12 cellular contexts compared by ENCODE assay signal in the genomic region with DNA sequence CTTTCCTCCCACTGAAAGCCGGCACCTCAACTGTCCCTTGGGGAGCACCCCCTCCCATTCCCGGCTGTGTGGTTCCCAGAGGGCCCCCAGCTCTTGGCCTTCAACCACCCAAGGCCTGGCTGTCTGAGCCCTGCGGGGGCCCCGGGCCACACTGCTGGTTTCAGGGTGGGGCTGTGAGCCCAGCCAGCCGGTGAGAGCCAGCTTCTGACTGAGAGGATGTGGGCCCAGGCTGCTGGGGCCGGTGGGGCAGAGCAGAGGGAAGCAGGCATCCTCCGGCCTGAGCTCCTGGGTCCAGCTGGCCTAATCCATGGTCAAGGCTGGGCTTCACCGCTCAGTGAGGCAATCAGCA. TPM values are rescaled to one million over a fixed set of nuclear protein-coding genes. Genes with fewer than 3 reads are reported as not detected.
A peak's percentile ranks its signal among the peaks of the same experiment; 100 is the strongest.
DNase-seq lines count a peak whose midpoint lies in the region; ATAC-seq, FAIRE-seq and TF ChIP-seq lines count a peak whose summit lies in the region.
"Had no signal": no experiment of that assay in that cellular context is flagged by ENCODE, and none has a peak within 500 bp of the region (broad histone marks: within the 10 kb centered on the region; RNA-seq: fewer than 3 reads in every experiment).

No MANE protein-coding gene starts in this region.

- H3K4me1 ChIP-seq in HepG2 (ENCODE audit: insufficient read depth, low read length) (peaks cover 57% of the 10 kb centered on the region), right lobe of liver (peaks cover 0 to 12% (median 2%) of the 10 kb centered on the region in 4 donors), colonic mucosa (peaks cover 20% of the 10 kb centered on the region), neural progenitor cell (peaks cover 24% of the 10 kb centered on the region)

- peaks cover 23% of the 10 kb centered on the region for H3F3A ChIP-seq in neural progenitor cell (ENCODE audit: low read depth)

- POLR2A ChIA-PET in HepG2 (lab: Yijun Ruan, JAX): interaction anchor here (0.6 to 4.6 kb wide), 21 partner anchors 10 to 857 kb away, joined by 3 to 51 read pairs (median 6); partner anchors contain the start of genes CANT1, ENGASE and USP36

- WGBS in HepG2 (ENCODE audit: low lambda C conversion rate): 9% methylated on average over 7 of the region's 8 CpGs
- WGBS in right lobe of liver (ENCODE audit: insufficient coverage, low coverage, low lambda C conversion rate, missing lambda C conversion rate): 100% methylated on average over 1 of the region's 8 CpGs

- CTCF ChIA-PET in HepG2 (lab: Yijun Ruan, JAX; ENCODE audit: low intra/inter-chr PET ratio, low total read pairs): interaction anchor here (0.9 kb wide), 1 partner anchor 9 kb away, joined by 4 read pairs; no protein-coding TSS in a partner anchor

- no peaks in the 10 kb centered on the region for H3K27me3 Mint-ChIP-seq in neural progenitor cell (ENCODE audit: insufficient read depth, low read depth)

- in situ Hi-C loops in HepG2 (cut with HindIII; ENCODE audit: extremely low pct_ligation_motif_present, low pct_unique_long_range_greater_than_20kb): no loop called here

- H3K4me2 ChIP-seq in HepG2 (ENCODE audit: low read depth, low read length): peak overlapping the region; percentile 96
- no peak overlapping the region for H3K4me2 ChIP-seq in neural progenitor cell

- TF ChIP-seq EP300 in HepG2 (IDR thresholded peaks at IDR 0.05; ENCODE audit: low read depth in 2 of 2, low read length in 2 of 2) (0 out of 4 replicates have a peak, but pooled peaks of 1 of the 2 experiments have one; percentile 35), HepG2 (CRISPR knock-in tag; IDR thresholded peaks at IDR 0.05; ENCODE audit: borderline replicate concordance) (no peak)

- no TSS peak for BruUV-seq in HepG2 (replicated peaks; lab: Mats Ljungman, UMichigan)

- no peaks in the 10 kb centered on the region for H3K9me3 ChIP-seq in HepG2 (ENCODE audit: low read length)
- H3K9me3 ChIP-seq in right lobe of liver: no peaks in the 10 kb centered on the region
- H3K9me3 ChIP-seq in colonic mucosa: no peaks in the 10 kb centered on the region
- H3K9me3 ChIP-seq in neural progenitor cell (ENCODE audit: low read depth): no peaks in the 10 kb centered on the region

- DNase-seq in HepG2 (ENCODE audit: low spot score) (no peak), right lobe of liver (no peak), colonic mucosa (no peak), neural progenitor cell (ENCODE audit: low spot score) (no peak), NCI-H187 (lab: John Stamatoyannopoulos, UW) (no peak), germinal center (ENCODE audit: low spot score) (no peak)
- DNase-seq: foreskin fibroblast; stimulated activated CD4-positive, alpha-beta T cell treated with anti-CD3 and anti-CD28 coated beads, Interleukin-12 subunit alpha, Interleukin-12 subunit beta, amount 100 ng/mL, for 4 hours had no signal

- no peak for FAIRE-seq in HepG2 (lab: Jason Lieb, UNC)
- FAIRE-seq: islet of Langerhans had no signal

- ATAC-seq in HepG2 (peak; percentile 35), right lobe of liver (no peak), GM21515 (IDR thresholded peaks at IDR 0.05; ENCODE audit: unreplicated experiment) (no peak), HG03280 (IDR thresholded peaks at IDR 0.05; ENCODE audit: unreplicated experiment) (no peak)

- TF ChIP-seq RAD21 in HepG2 (CRISPR knock-in tag; IDR thresholded peaks at IDR 0.05): no peak

- no peaks in the 10 kb centered on the region for H3K36me3 Mint-ChIP-seq in neural progenitor cell

- peak overlapping the region; percentile 73 to 84 (median 81); a peak in 5 of 6 replicates for H3K4me3 ChIP-seq in HepG2 (replicated peaks in 1 of 3; ENCODE audit: insufficient read depth in 1 of 3, low read depth in 2 of 3, low read length in 3 of 3)
- H3K4me3 ChIP-seq in right lobe of liver: no peak overlapping the region
- H3K4me3 ChIP-seq in colonic mucosa: no peak overlapping the region
- no peak overlapping the region for H3K4me3 ChIP-seq in neural progenitor cell

- H3K9ac ChIP-seq in HepG2 (ENCODE audit: insufficient read depth, low read depth, low read length) (peak overlapping the region; percentile 90), colonic mucosa (ENCODE audit: low read depth in 2 of 2, low read length in 2 of 2) (peak overlapping the region; percentile 62 to 83), neural progenitor cell (no peak overlapping the region)

- H3K4me3 Mint-ChIP-seq in neural progenitor cell: no peak overlapping the region

- H3K4me1 Mint-ChIP-seq in neural progenitor cell: peaks cover 17% of the 10 kb centered on the region

- H3K9me3 Mint-ChIP-seq in neural progenitor cell: no peaks in the 10 kb centered on the region
- H3K9me3 Mint-ChIP-seq: T-helper 1 cell treated with Interleukin-12 subunit alpha and Interleukin-12 subunit beta and Interleukin-4 antibody, amounts not matched to agents 30 μg/mL and 1 μg/mL, for 36 hours had no signal

- H3K27me3 ChIP-seq in HepG2 (ENCODE audit: control insufficient read depth in 1 of 2, insufficient read depth in 2 of 2, low read length in 2 of 2): no peaks in the 10 kb centered on the region; a peak in 1 of 5 replicates
- no peaks in the 10 kb centered on the region for H3K27me3 ChIP-seq in right lobe of liver
- no peaks in the 10 kb centered on the region for H3K27me3 ChIP-seq in colonic mucosa
- no peaks in the 10 kb centered on the region for H3K27me3 ChIP-seq in neural progenitor cell

- no peak overlapping the region for H2AFZ ChIP-seq in HepG2 (ENCODE audit: low read length)
- H2AFZ ChIP-seq in neural progenitor cell (replicated peaks): no peak overlapping the region

- H4K20me1 ChIP-seq in HepG2 (ENCODE audit: insufficient read depth, low read length) (peaks cover 14% of the 10 kb centered on the region; the same call in 1 of the 2 replicates), neural progenitor cell (ENCODE audit: low read depth) (no peaks in the 10 kb centered on the region)

- TF ChIP-seq CTCF in HepG2 (CRISPR knock-in tag; IDR thresholded peaks at IDR 0.05) (no peak), right lobe of liver (IDR thresholded peaks at IDR 0.05) (no peak), colonic mucosa (IDR thresholded peaks at IDR 0.05) (no peak), neural progenitor cell (IDR thresholded peaks at IDR 0.05) (no peak)

- intact Hi-C loops in HepG2 (cut with micrococcal nuclease; ENCODE audit: unreplicated experiment) (loop anchor here (2.0 kb wide), 1 partner anchor 28 kb away; the partner anchor contains the start of gene CANT1), right lobe of liver (cut with DNase I) (no loop called here), colonic mucosa (cut with DNase I) (no loop called here)

- no peak overlapping the region for H3K27ac Mint-ChIP-seq in neural progenitor cell

- peak overlapping the region; percentile 88 for H3K27ac ChIP-seq in HepG2 (ENCODE audit: extremely low read length, insufficient read depth, low read length)
- no peak overlapping the region for H3K27ac ChIP-seq in right lobe of liver
- peak overlapping the region; percentile 76 for H3K27ac ChIP-seq in colonic mucosa
- peak overlapping the region; percentile 27 for H3K27ac ChIP-seq in neural progenitor cell

- peaks cover 6 to 23% of the 10 kb centered on the region in 2 experiments for H3K36me3 ChIP-seq in HepG2 (replicated peaks in 1 of 2; ENCODE audit: control insufficient read depth in 1 of 2, insufficient read depth in 2 of 2, low read length in 2 of 2)
- H3K36me3 ChIP-seq in right lobe of liver: no peaks in the 10 kb centered on the region
- H3K36me3 ChIP-seq in colonic mucosa: no peaks in the 10 kb centered on the region
- no peaks in the 10 kb centered on the region for H3K36me3 ChIP-seq in neural progenitor cell

- TF ChIP-seq POLR2A in HepG2 (IDR thresholded peaks at IDR 0.05; ENCODE audit: insufficient read depth in 1 of 2, low read depth in 2 of 2, low read length in 2 of 2) (no peak), right lobe of liver (IDR thresholded peaks at IDR 0.05) (no peak)

- H3K79me2 ChIP-seq in HepG2 (ENCODE audit: insufficient read depth, low read length) (peaks cover 23% of the 10 kb centered on the region), neural progenitor cell (ENCODE audit: low read depth) (peaks cover 13% of the 10 kb centered on the region)

RNA-seq across cellular contexts. Expression of gene LGALS3BP, which starts 0.9 kb away (rescaled TPM):
- total RNA-seq in HepG2 (2016; rRNA removed; fragmentation: Illumina TruSeq; extraction: Trizol) (116 and 332 TPM in 2 replicates), right lobe of liver (100 to 1,000 TPM in 4 of 6 experiments, 10 to 100 TPM in 2; 82.8 to 257 (median 121) TPM), colonic mucosa (100 to 1,000 TPM; 635 to 674 TPM), neural progenitor cell (ENCODE audit: low replicate concordance) (17.5 and 64.3 TPM in 2 replicates)
- total RNA-seq in HepG2 (2016; cell fraction: cytosol; rRNA removed; fragmentation: Illumina TruSeq; extraction: Trizol; ENCODE audit: low read depth): 62.3 and 63.4 TPM in 2 replicates
- total RNA-seq in HepG2 (2016; cell fraction: insoluble cytoplasmic fraction; rRNA removed; fragmentation: Illumina TruSeq; extraction: Trizol): 116 and 342 TPM in 2 replicates
- 57.6 and 60.1 TPM in 2 replicates for total RNA-seq in HepG2 (2016; cell fraction: membrane; rRNA removed; fragmentation: Illumina TruSeq; extraction: Trizol)
- 311 and 384 TPM in 2 replicates for total RNA-seq in HepG2 (2016; cell fraction: nucleus; rRNA removed; fragmentation: Illumina TruSeq; extraction: Trizol)
- 137 and 185 TPM in 2 replicates for polyA plus RNA-seq in HepG2 (2011; rRNA removed)
- polyA plus RNA-seq in HepG2 (2011; cell fraction: cytosol; rRNA removed): 89.4 and 111 TPM in 2 replicates
- polyA plus RNA-seq in HepG2 (2011; cell fraction: nucleus; rRNA removed): 667 and 704 TPM in 2 replicates
- 341 and 458 TPM in 2 replicates for polyA plus RNA-seq in HepG2 (2012)
- polyA plus RNA-seq in HepG2 (2016; cell fraction: cytosol; fragmentation: Illumina TruSeq; extraction: Trizol; ENCODE audit: low read depth): 36.8 and 37.2 TPM in 2 replicates
- polyA plus RNA-seq in HepG2 (2016; cell fraction: insoluble cytoplasmic fraction; fragmentation: Illumina TruSeq; extraction: Trizol; ENCODE audit: low read depth): 103 and 140 TPM in 2 replicates
- 41.5 and 48.5 TPM in 2 replicates for polyA plus RNA-seq in HepG2 (2016; cell fraction: membrane; fragmentation: Illumina TruSeq; extraction: Trizol; ENCODE audit: low read depth)
- 669 and 711 TPM in 2 replicates for polyA plus RNA-seq in HepG2 (2016; cell fraction: nucleus; fragmentation: Illumina TruSeq; extraction: Trizol; ENCODE audit: insufficient read depth, low read depth)
- 165 and 565 TPM in 2 replicates for polyA minus RNA-seq in HepG2 (2011; rRNA and poly(A)+ RNA removed; ENCODE audit: low replicate concordance)
- 316 and 377 TPM in 2 replicates for polyA minus RNA-seq in HepG2 (2011; cell fraction: cytosol; rRNA and poly(A)+ RNA removed)
- polyA minus RNA-seq in HepG2 (2011; cell fraction: nucleus; rRNA and poly(A)+ RNA removed): 112 and 148 TPM in 2 replicates

RNA-seq across cellular contexts. Expression of gene CANT1, which starts 29.0 kb away (rescaled TPM):
- 24.9 and 34.1 TPM in 2 replicates for total RNA-seq in HepG2 (2016; rRNA removed; fragmentation: Illumina TruSeq; extraction: Trizol)
- total RNA-seq in HepG2 (2016; cell fraction: cytosol; rRNA removed; fragmentation: Illumina TruSeq; extraction: Trizol; ENCODE audit: low read depth): 4.7 and 7.2 TPM in 2 replicates
- 22.7 and 35.6 TPM in 2 replicates for total RNA-seq in HepG2 (2016; cell fraction: insoluble cytoplasmic fraction; rRNA removed; fragmentation: Illumina TruSeq; extraction: Trizol)
- 18.3 and 22.7 TPM in 2 replicates for total RNA-seq in HepG2 (2016; cell fraction: membrane; rRNA removed; fragmentation: Illumina TruSeq; extraction: Trizol)
- 34.4 and 36.1 TPM in 2 replicates for total RNA-seq in HepG2 (2016; cell fraction: nucleus; rRNA removed; fragmentation: Illumina TruSeq; extraction: Trizol)
- 42.1 and 42.6 TPM in 2 replicates for polyA plus RNA-seq in HepG2 (2011; rRNA removed)
- polyA plus RNA-seq in HepG2 (2011; cell fraction: cytosol; rRNA removed): 32.0 and 42.2 TPM in 2 replicates
- 39.8 and 43.1 TPM in 2 replicates for polyA plus RNA-seq in HepG2 (2011; cell fraction: nucleus; rRNA removed)
- 25.0 and 32.7 TPM in 2 replicates for polyA plus RNA-seq in HepG2 (2012)
- polyA plus RNA-seq in HepG2 (2016; cell fraction: cytosol; fragmentation: Illumina TruSeq; extraction: Trizol; ENCODE audit: low read depth): 5.6 TPM in 2 replicates
- polyA plus RNA-seq in HepG2 (2016; cell fraction: insoluble cytoplasmic fraction; fragmentation: Illumina TruSeq; extraction: Trizol; ENCODE audit: low read depth): 23.0 and 24.4 TPM in 2 replicates
- 13.8 and 16.2 TPM in 2 replicates for polyA plus RNA-seq in HepG2 (2016; cell fraction: membrane; fragmentation: Illumina TruSeq; extraction: Trizol; ENCODE audit: low read depth)
- 44.9 and 45.4 TPM in 2 replicates for polyA plus RNA-seq in HepG2 (2016; cell fraction: nucleus; fragmentation: Illumina TruSeq; extraction: Trizol; ENCODE audit: insufficient read depth, low read depth)
- polyA minus RNA-seq in HepG2 (2011; rRNA and poly(A)+ RNA removed; ENCODE audit: low replicate concordance): 46.8 and 73.3 TPM in 2 replicates
- polyA minus RNA-seq in HepG2 (2011; cell fraction: cytosol; rRNA and poly(A)+ RNA removed): 34.5 and 40.3 TPM in 2 replicates
- 27.8 and 31.3 TPM in 2 replicates for polyA minus RNA-seq in HepG2 (2011; cell fraction: nucleus; rRNA and poly(A)+ RNA removed)
- total RNA-seq in right lobe of liver: 10 to 100 TPM; 15.6 to 26.3 (median 18.7) TPM
- total RNA-seq in colonic mucosa: 100 to 1,000 TPM; 247 to 390 TPM
- 24.3 and 61.3 TPM in 2 replicates for total RNA-seq in neural progenitor cell (ENCODE audit: low replicate concordance)

RNA-seq across cellular contexts. Expression of gene C1QTNF1, which starts 43.4 kb away (rescaled TPM):
- 0.18 and 0.36 TPM in 2 replicates for total RNA-seq in HepG2 (2016; rRNA removed; fragmentation: Illumina TruSeq; extraction: Trizol)
- 0.30 TPM in 1 of 2 replicates, not detected in the other for total RNA-seq in HepG2 (2016; cell fraction: cytosol; rRNA removed; fragmentation: Illumina TruSeq; extraction: Trizol; ENCODE audit: low read depth)
- 0.10 and 0.58 TPM in 2 replicates for total RNA-seq in HepG2 (2016; cell fraction: insoluble cytoplasmic fraction; rRNA removed; fragmentation: Illumina TruSeq; extraction: Trizol)
- 0.06 and 0.31 TPM in 2 replicates for total RNA-seq in HepG2 (2016; cell fraction: membrane; rRNA removed; fragmentation: Illumina TruSeq; extraction: Trizol)
- 0.56 and 0.90 TPM in 2 replicates for total RNA-seq in HepG2 (2016; cell fraction: nucleus; rRNA removed; fragmentation: Illumina TruSeq; extraction: Trizol)
- 0.86 and 2.1 TPM in 2 replicates for polyA plus RNA-seq in HepG2 (2011; rRNA removed)
- polyA plus RNA-seq in HepG2 (2011; cell fraction: cytosol; rRNA removed): 0.94 and 1.2 TPM in 2 replicates
- polyA plus RNA-seq in HepG2 (2011; cell fraction: nucleus; rRNA removed): 1.4 TPM in 2 replicates
- 1.0 and 1.5 TPM in 2 replicates for polyA plus RNA-seq in HepG2 (2012)
- 0.08 TPM in 1 of 2 replicates, not detected in the other for polyA plus RNA-seq in HepG2 (2016; cell fraction: cytosol; fragmentation: Illumina TruSeq; extraction: Trizol; ENCODE audit: low read depth)
- polyA plus RNA-seq in HepG2 (2016; cell fraction: insoluble cytoplasmic fraction; fragmentation: Illumina TruSeq; extraction: Trizol; ENCODE audit: low read depth): 0.12 and 0.25 TPM in 2 replicates
- polyA plus RNA-seq in HepG2 (2016; cell fraction: membrane; fragmentation: Illumina TruSeq; extraction: Trizol; ENCODE audit: low read depth): 0.09 and 0.17 TPM in 2 replicates
- polyA plus RNA-seq in HepG2 (2016; cell fraction: nucleus; fragmentation: Illumina TruSeq; extraction: Trizol; ENCODE audit: insufficient read depth, low read depth): 0.45 and 0.55 TPM in 2 replicates
- polyA minus RNA-seq in HepG2 (2011; rRNA and poly(A)+ RNA removed; ENCODE audit: low replicate concordance): 2.2 TPM in 1 of 2 replicates, not detected in the other
- polyA minus RNA-seq in HepG2 (2011; cell fraction: cytosol; rRNA and poly(A)+ RNA removed): 0.59 and 0.70 TPM in 2 replicates
- polyA minus RNA-seq in HepG2 (2011; cell fraction: nucleus; rRNA and poly(A)+ RNA removed): 1.6 and 2.2 TPM in 2 replicates
- 10 to 100 TPM in 5 of 6 experiments, 1 to 10 TPM in 1; 9.8 to 40.2 (median 26.2) TPM for total RNA-seq in right lobe of liver
- 10 to 100 TPM; 10.4 to 12.1 TPM for total RNA-seq in colonic mucosa
- total RNA-seq in neural progenitor cell (ENCODE audit: low replicate concordance): 1.4 and 2.6 TPM in 2 replicates

RNA-seq across cellular contexts. Expression of gene TIMP2, which starts 55.4 kb away (rescaled TPM):
- total RNA-seq in HepG2 (2016; rRNA removed; fragmentation: Illumina TruSeq; extraction: Trizol): 2.2 and 3.8 TPM in 2 replicates
- total RNA-seq in HepG2 (2016; cell fraction: cytosol; rRNA removed; fragmentation: Illumina TruSeq; extraction: Trizol; ENCODE audit: low read depth): 1.4 and 1.7 TPM in 2 replicates
- 1.7 and 3.9 TPM in 2 replicates for total RNA-seq in HepG2 (2016; cell fraction: insoluble cytoplasmic fraction; rRNA removed; fragmentation: Illumina TruSeq; extraction: Trizol)
- total RNA-seq in HepG2 (2016; cell fraction: membrane; rRNA removed; fragmentation: Illumina TruSeq; extraction: Trizol): 3.3 and 3.4 TPM in 2 replicates
- total RNA-seq in HepG2 (2016; cell fraction: nucleus; rRNA removed; fragmentation: Illumina TruSeq; extraction: Trizol): 6.3 and 8.0 TPM in 2 replicates
- 8.5 and 11.7 TPM in 2 replicates for polyA plus RNA-seq in HepG2 (2011; rRNA removed)
- polyA plus RNA-seq in HepG2 (2011; cell fraction: cytosol; rRNA removed): 8.0 and 12.6 TPM in 2 replicates
- 10.4 and 13.8 TPM in 2 replicates for polyA plus RNA-seq in HepG2 (2011; cell fraction: nucleus; rRNA removed)
- 25.0 and 33.2 TPM in 2 replicates for polyA plus RNA-seq in HepG2 (2012)
- polyA plus RNA-seq in HepG2 (2016; cell fraction: cytosol; fragmentation: Illumina TruSeq; extraction: Trizol; ENCODE audit: low read depth): 3.0 and 3.2 TPM in 2 replicates
- 3.9 and 5.4 TPM in 2 replicates for polyA plus RNA-seq in HepG2 (2016; cell fraction: insoluble cytoplasmic fraction; fragmentation: Illumina TruSeq; extraction: Trizol; ENCODE audit: low read depth)
- 4.0 and 5.0 TPM in 2 replicates for polyA plus RNA-seq in HepG2 (2016; cell fraction: membrane; fragmentation: Illumina TruSeq; extraction: Trizol; ENCODE audit: low read depth)
- 18.4 and 18.6 TPM in 2 replicates for polyA plus RNA-seq in HepG2 (2016; cell fraction: nucleus; fragmentation: Illumina TruSeq; extraction: Trizol; ENCODE audit: insufficient read depth, low read depth)
- 10.0 and 25.5 TPM in 2 replicates for polyA minus RNA-seq in HepG2 (2011; rRNA and poly(A)+ RNA removed; ENCODE audit: low replicate concordance)
- polyA minus RNA-seq in HepG2 (2011; cell fraction: cytosol; rRNA and poly(A)+ RNA removed): 11.5 and 14.6 TPM in 2 replicates
- 4.2 and 6.2 TPM in 2 replicates for polyA minus RNA-seq in HepG2 (2011; cell fraction: nucleus; rRNA and poly(A)+ RNA removed)
- total RNA-seq in right lobe of liver: 10 to 100 TPM; 18.9 to 36.1 (median 26.7) TPM
- total RNA-seq in colonic mucosa: 10 to 100 TPM; 42.8 to 86.1 TPM
- 19.8 and 22.3 TPM in 2 replicates for total RNA-seq in neural progenitor cell (ENCODE audit: low replicate concordance)

Comparison
In these comparisons a context has a peak if more than half of its experiments do, and no peak if none do; other contexts are left out.
1. H3K27ac ChIP-seq: peak in HepG2 (single experiment), colonic mucosa (single experiment) and neural progenitor cell (single experiment); none in right lobe of liver (0 of 3).
2. H3K4me3 ChIP-seq: peak in HepG2 (3 of 3); none in right lobe of liver (0 of 3), colonic mucosa (single experiment) and neural progenitor cell (single experiment).